In genomic region chr1:33346921-33347649, GRCh38 we compare ENCODE assay signal across 1 cellular context.
TF ChIP-seq lines count a peak whose summit lies in the region.

No MANE protein-coding gene starts in this region.

TF ChIP-seq in K562, 482 proteins besides CTCF, POLR2A, EP300 and RAD21 (continued from another document and continues in another):
- TF ChIP-seq MLLT1 (IDR thresholded peaks at IDR 0.05) (no peak), TSC22D4 (tag; IDR thresholded peaks at IDR 0.05) (no peak), BCL6 (CRISPR knock-in tag; IDR thresholded peaks at IDR 0.05) (no peak), ZNF589 (CRISPR knock-in tag; IDR thresholded peaks at IDR 0.05; ENCODE audit: low read depth) (no peak; the same call in 1 of the 2 replicates), PHF20 (IDR thresholded peaks at IDR 0.05; ENCODE audit: partially characterized antibody) (no peak), SIRT6 (IDR thresholded peaks at IDR 0.05; ENCODE audit: low read depth, low read length) (no peak), FOXA3 (CRISPR knock-in tag; conservative IDR thresholded peaks at IDR 0.05 in 1 of 2, IDR thresholded peaks at IDR 0.05 in 1 of 2) (no peak), KLF1 (tag; IDR thresholded peaks at IDR 0.05) (no peak), IRF2 (CRISPR knock-in tag; IDR thresholded peaks at IDR 0.05) (no peak), SMARCC2 (IDR thresholded peaks at IDR 0.05; ENCODE audit: low read depth) (no peak; the same call in 1 of the 2 replicates), WHSC1 (IDR thresholded peaks at IDR 0.05; ENCODE audit: low read length) (no peak), HBP1 (CRISPR knock-in tag; IDR thresholded peaks at IDR 0.05) (no peak), KAT7 (CRISPR knock-in tag; IDR thresholded peaks at IDR 0.05; ENCODE audit: borderline replicate concordance) (no peak), ZNF507 (tag; conservative IDR thresholded peaks at IDR 0.05) (no peak), HDAC2 (IDR thresholded peaks at IDR 0.05) (no peak), BHLHE40 (IDR thresholded peaks at IDR 0.05; ENCODE audit: low read length) (no peak), HNRNPH1 (optimal IDR thresholded peaks at IDR 0.05; ENCODE audit: low read depth, low read length) (no peak), PCBP1 (IDR thresholded peaks at IDR 0.05; ENCODE audit: low read depth, low read length, poor library complexity, severe bottlenecking) (no peak), PURB (CRISPR knock-in tag; IDR thresholded peaks at IDR 0.05; ENCODE audit: low read depth) (no peak), FOS (IDR thresholded peaks at IDR 0.05; ENCODE audit: extremely low read depth, insufficient read length) (no peak), ATF1 (CRISPR knock-in tag; IDR thresholded peaks at IDR 0.05) (no peak), ATF1 (tag; IDR thresholded peaks at IDR 0.05) (no peak), CREB3L1 (IDR thresholded peaks at IDR 0.05; ENCODE audit: borderline replicate concordance, low read depth) (no peak), ZNF146 (CRISPR knock-in tag; IDR thresholded peaks at IDR 0.05; ENCODE audit: unreplicated experiment) (no peak), POLR2AphosphoS5 (IDR thresholded peaks at IDR 0.05; ENCODE audit: control insufficient read depth, insufficient read depth, low read depth, low read length) (peak; percentile 46; the same call in 1 of the 2 replicates), ZBTB26 (CRISPR knock-in tag; IDR thresholded peaks at IDR 0.05) (no peak), DNMT1 (IDR thresholded peaks at IDR 0.05) (no peak), NONO (IDR thresholded peaks at IDR 0.05; ENCODE audit: low read depth in 2 of 2, low read length in 1 of 2) (no peak), ZMIZ1 (IDR thresholded peaks at IDR 0.05; ENCODE audit: low read depth in 2 of 2, low read length in 2 of 2) (no peak), PRMT5 (CRISPR knock-in tag; IDR thresholded peaks at IDR 0.05) (no peak), ZNF449 (CRISPR knock-in tag; IDR thresholded peaks at IDR 0.05) (no peak), GATAD2B (IDR thresholded peaks at IDR 0.05; ENCODE audit: borderline replicate concordance) (no peak), THAP7 (CRISPR knock-in tag; IDR thresholded peaks at IDR 0.05) (no peak), TCF7L2 (IDR thresholded peaks at IDR 0.05; ENCODE audit: low read depth, low read length) (no peak)
- TF ChIP-seq, protein P1, sequence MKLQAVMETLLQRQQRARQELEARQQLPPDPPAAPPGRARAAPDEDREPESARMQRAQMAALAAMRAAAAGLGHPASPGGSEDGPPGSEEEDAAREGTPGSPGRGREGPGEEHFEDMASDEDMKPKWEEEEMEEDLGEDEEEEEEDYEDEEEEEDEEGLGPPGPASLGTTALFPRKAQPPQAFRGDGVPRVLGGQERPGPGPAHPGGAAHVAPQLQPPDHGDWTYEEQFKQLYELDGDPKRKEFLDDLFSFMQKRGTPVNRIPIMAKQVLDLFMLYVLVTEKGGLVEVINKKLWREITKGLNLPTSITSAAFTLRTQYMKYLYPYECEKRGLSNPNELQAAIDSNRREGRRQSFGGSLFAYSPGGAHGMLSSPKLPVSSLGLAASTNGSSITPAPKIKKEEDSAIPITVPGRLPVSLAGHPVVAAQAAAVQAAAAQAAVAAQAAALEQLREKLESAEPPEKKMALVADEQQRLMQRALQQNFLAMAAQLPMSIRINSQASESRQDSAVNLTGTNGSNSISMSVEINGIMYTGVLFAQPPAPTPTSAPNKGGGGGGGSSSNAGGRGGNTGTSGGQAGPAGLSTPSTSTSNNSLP (IDR thresholded peaks at IDR 0.05; ENCODE audit: borderline replicate concordance, low read depth, low read length): no peak
- TF ChIP-seq, protein P2, sequence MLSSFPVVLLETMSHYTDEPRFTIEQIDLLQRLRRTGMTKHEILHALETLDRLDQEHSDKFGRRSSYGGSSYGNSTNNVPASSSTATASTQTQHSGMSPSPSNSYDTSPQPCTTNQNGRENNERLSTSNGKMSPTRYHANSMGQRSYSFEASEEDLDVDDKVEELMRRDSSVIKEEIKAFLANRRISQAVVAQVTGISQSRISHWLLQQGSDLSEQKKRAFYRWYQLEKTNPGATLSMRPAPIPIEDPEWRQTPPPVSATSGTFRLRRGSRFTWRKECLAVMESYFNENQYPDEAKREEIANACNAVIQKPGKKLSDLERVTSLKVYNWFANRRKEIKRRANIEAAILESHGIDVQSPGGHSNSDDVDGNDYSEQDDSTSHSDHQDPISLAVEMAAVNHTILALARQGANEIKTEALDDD (IDR thresholded peaks at IDR 0.05): 0 out of 2 replicates have a peak, but pooled peaks have one; percentile 0
- TF ChIP-seq, protein P3, sequence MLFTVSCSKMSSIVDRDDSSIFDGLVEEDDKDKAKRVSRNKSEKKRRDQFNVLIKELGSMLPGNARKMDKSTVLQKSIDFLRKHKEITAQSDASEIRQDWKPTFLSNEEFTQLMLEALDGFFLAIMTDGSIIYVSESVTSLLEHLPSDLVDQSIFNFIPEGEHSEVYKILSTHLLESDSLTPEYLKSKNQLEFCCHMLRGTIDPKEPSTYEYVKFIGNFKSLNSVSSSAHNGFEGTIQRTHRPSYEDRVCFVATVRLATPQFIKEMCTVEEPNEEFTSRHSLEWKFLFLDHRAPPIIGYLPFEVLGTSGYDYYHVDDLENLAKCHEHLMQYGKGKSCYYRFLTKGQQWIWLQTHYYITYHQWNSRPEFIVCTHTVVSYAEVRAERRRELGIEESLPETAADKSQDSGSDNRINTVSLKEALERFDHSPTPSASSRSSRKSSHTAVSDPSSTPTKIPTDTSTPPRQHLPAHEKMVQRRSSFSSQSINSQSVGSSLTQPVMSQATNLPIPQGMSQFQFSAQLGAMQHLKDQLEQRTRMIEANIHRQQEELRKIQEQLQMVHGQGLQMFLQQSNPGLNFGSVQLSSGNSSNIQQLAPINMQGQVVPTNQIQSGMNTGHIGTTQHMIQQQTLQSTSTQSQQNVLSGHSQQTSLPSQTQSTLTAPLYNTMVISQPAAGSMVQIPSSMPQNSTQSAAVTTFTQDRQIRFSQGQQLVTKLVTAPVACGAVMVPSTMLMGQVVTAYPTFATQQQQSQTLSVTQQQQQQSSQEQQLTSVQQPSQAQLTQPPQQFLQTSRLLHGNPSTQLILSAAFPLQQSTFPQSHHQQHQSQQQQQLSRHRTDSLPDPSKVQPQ (CRISPR knock-in tag; IDR thresholded peaks at IDR 0.05; ENCODE audit: borderline replicate concordance): no peak
- TF ChIP-seq, protein P4, sequence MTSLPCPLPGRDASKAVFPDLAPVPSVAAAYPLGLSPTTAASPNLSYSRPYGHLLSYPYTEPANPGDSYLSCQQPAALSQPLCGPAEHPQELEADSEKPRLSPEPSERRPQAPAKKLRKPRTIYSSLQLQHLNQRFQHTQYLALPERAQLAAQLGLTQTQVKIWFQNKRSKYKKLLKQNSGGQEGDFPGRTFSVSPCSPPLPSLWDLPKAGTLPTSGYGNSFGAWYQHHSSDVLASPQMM (CRISPR knock-in tag; IDR thresholded peaks at IDR 0.05): no peak
